Comparison of ENCODE assay signal across 1 cellular context in the genomic region with DNA sequence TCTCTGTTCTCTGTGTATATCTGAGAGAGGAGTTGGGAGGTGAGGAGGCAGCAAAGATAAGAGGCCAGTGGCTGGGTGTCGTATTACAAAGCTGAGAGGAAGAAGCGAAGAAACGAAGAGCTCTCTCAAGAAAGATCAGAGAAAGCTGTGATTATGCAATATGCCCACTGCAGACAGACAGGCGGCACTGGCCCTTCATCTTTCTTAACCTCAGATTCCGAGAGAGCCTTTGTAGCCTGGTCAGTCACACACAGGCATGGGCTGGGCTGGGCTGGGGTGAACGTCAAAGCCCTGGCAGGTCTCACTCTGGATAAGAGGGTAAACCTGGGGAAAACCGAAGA.
TF ChIP-seq lines count a peak whose summit lies in the region.

No MANE protein-coding gene starts in this region.

TF ChIP-seq in WTC11, 78 proteins besides CTCF, POLR2A, EP300 and RAD21 (continued from another document):
- TF ChIP-seq ZBTB21 (CRISPR knock-in tag; IDR thresholded peaks at IDR 0.05; ENCODE audit: borderline replicate concordance) (no peak), ZNF671 (CRISPR knock-in tag; IDR thresholded peaks at IDR 0.05) (no peak), FOXJ3 (CRISPR knock-in tag; IDR thresholded peaks at IDR 0.05; ENCODE audit: borderline replicate concordance) (no peak), GABPB1 (CRISPR knock-in tag; IDR thresholded peaks at IDR 0.05) (no peak), SOX15 (CRISPR knock-in tag; IDR thresholded peaks at IDR 0.05) (no peak), ZMAT4 (CRISPR knock-in tag; IDR thresholded peaks at IDR 0.05) (no peak)
- TF ChIP-seq, protein P1, sequence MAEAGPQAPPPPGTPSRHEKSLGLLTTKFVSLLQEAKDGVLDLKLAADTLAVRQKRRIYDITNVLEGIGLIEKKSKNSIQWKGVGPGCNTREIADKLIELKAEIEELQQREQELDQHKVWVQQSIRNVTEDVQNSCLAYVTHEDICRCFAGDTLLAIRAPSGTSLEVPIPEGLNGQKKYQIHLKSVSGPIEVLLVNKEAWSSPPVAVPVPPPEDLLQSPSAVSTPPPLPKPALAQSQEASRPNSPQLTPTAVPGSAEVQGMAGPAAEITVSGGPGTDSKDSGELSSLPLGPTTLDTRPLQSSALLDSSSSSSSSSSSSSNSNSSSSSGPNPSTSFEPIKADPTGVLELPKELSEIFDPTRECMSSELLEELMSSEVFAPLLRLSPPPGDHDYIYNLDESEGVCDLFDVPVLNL (CRISPR knock-in tag; IDR thresholded peaks at IDR 0.05; ENCODE audit: borderline replicate concordance, low read depth): no peak
- TF ChIP-seq, protein P2, sequence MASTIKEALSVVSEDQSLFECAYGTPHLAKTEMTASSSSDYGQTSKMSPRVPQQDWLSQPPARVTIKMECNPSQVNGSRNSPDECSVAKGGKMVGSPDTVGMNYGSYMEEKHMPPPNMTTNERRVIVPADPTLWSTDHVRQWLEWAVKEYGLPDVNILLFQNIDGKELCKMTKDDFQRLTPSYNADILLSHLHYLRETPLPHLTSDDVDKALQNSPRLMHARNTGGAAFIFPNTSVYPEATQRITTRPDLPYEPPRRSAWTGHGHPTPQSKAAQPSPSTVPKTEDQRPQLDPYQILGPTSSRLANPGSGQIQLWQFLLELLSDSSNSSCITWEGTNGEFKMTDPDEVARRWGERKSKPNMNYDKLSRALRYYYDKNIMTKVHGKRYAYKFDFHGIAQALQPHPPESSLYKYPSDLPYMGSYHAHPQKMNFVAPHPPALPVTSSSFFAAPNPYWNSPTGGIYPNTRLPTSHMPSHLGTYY (CRISPR knock-in tag; IDR thresholded peaks at IDR 0.05): no peak
TF ChIP-seq in WTC11: peak in this region for 0.
